Comparison of ENCODE assay signal across 16 cellular contexts in genomic region chr2:241110089-241110606, GRCh38. TPM values are rescaled to one million over a fixed set of nuclear protein-coding genes. Genes with fewer than 3 reads are reported as not detected.
DNase-seq lines count a peak whose midpoint lies in the region; ATAC-seq and TF ChIP-seq lines count a peak whose summit lies in the region.
"Had no signal": no experiment of that assay in that cellular context is flagged by ENCODE, and none has a peak within 500 bp of the region (broad histone marks: within the 10 kb centered on the region; RNA-seq: fewer than 3 reads in every experiment).

No MANE protein-coding gene starts in this region.

- H3K4me3 ChIP-seq in BLaER1 treated with 17β-estradiol and CSF1 and Interleukin-3, amounts not matched to agents 10 nM and 100 nM: no peak overlapping the region
- peak overlapping the region; percentile 52 for H3K4me3 ChIP-seq in GM12865 (ENCODE audit: low read depth, low read length)
- peak overlapping the region; percentile 4 for H3K4me3 ChIP-seq in OCI-LY1 (ENCODE audit: low read depth, low read length, poor library complexity, severe bottlenecking)
- H3K4me3 ChIP-seq: hepatocyte, prostate gland had no signal

- H3K9me3 ChIP-seq in BLaER1 treated with 17β-estradiol and CSF1 and Interleukin-3, amounts not matched to agents 10 nM and 100 nM (replicated peaks in 1 of 11): no peaks in the 10 kb centered on the region
- H3K9me3 ChIP-seq in OCI-LY1 (ENCODE audit: low read length): no peaks in the 10 kb centered on the region
- H3K9me3 ChIP-seq: prostate gland had no signal

- no peaks in the 10 kb centered on the region for H3K27me3 ChIP-seq in BLaER1 treated with 17β-estradiol and CSF1 and Interleukin-3, amounts not matched to agents 10 nM and 100 nM
- H3K27me3 ChIP-seq in OCI-LY1 (ENCODE audit: insufficient read depth, low read length): no peaks in the 10 kb centered on the region
- H3K27me3 ChIP-seq: hepatocyte had no signal

- no peak for DNase-seq in GM12865 (ENCODE audit: low read depth)
- DNase-seq in endothelial cell (ENCODE audit: low spot score): no peak
- no peak for DNase-seq in COLO829 (ENCODE audit: low spot score)
- DNase-seq: anterior cingulate cortex; C1 segment of cervical spinal cord; cortex of kidney; NCI-H2081 treated with DMSO at 0.1 percent for 48 hours; NCI-H774; stimulated activated CD4-positive, alpha-beta T cell treated with anti-CD3 and anti-CD28 coated beads, Interleukin-1b, Interleukin-23, amount 100 ng/mL, for 48 hours had no signal

- no peaks in the 10 kb centered on the region for H3K9me2 ChIP-seq in OCI-LY1 (ENCODE audit: low read depth, low read length)

- peaks cover 4% of the 10 kb centered on the region; the same call in 1 of the 2 replicates for H3F3A ChIP-seq in OCI-LY1 (ENCODE audit: insufficient read depth, low read length)

- H3K4me2 ChIP-seq in BLaER1 treated with 17β-estradiol and CSF1 and Interleukin-3, amounts not matched to agents 10 nM and 100 nM: peak overlapping the region; percentile 12 to 70 (median 59); a peak in 20 of 22 replicates
- peak overlapping the region; percentile 38 for H3K4me2 ChIP-seq in OCI-LY1 (ENCODE audit: low read length)
- H3K4me2 ChIP-seq: hepatocyte had no signal

- H3K4me1 ChIP-seq in BLaER1 treated with 17β-estradiol and CSF1 and Interleukin-3, amounts not matched to agents 10 nM and 100 nM: peaks cover 25 to 71% (median 51%) of the 10 kb centered on the region in 10 experiments
- H3K4me1 ChIP-seq in OCI-LY1 (ENCODE audit: insufficient read depth, low read length, severe bottlenecking): peaks cover 55% of the 10 kb centered on the region
- H3K4me1 ChIP-seq: prostate gland had no signal

- H4K20me1 ChIP-seq in BLaER1 treated with 17β-estradiol and CSF1 and Interleukin-3, amounts not matched to agents 10 nM and 100 nM: peaks cover 0 to 7% (median 0%) of the 10 kb centered on the region in 11 experiments; a peak in 1 of 22 replicates
- no peaks in the 10 kb centered on the region for H4K20me1 ChIP-seq in OCI-LY1 (ENCODE audit: insufficient read depth, low read length)

- H3K27ac Mint-ChIP-seq in endothelial cell (ENCODE audit: unreplicated experiment): peak overlapping the region; percentile 95
- H3K27ac Mint-ChIP-seq: type B pancreatic cell had no signal

- TF ChIP-seq POLR2A in GM18505 (IDR thresholded peaks at IDR 0.05; ENCODE audit: borderline replicate concordance, extremely low read depth, insufficient read depth, insufficient read length): no peak

- peaks cover 29% of the 10 kb centered on the region for H3K36me3 Mint-ChIP-seq in endothelial cell (ENCODE audit: low read depth, unreplicated experiment)

- no peak for ATAC-seq in GM18505 (IDR thresholded peaks at IDR 0.05; ENCODE audit: unreplicated experiment)
- no peak for ATAC-seq in GM18870 (IDR thresholded peaks at IDR 0.05; ENCODE audit: unreplicated experiment)

- H3K27me3 Mint-ChIP-seq in endothelial cell (ENCODE audit: unreplicated experiment): peaks cover 6% of the 10 kb centered on the region
- H3K27me3 Mint-ChIP-seq: type B pancreatic cell had no signal

- no peaks in the 10 kb centered on the region for H3K9me3 Mint-ChIP-seq in endothelial cell (ENCODE audit: unreplicated experiment)
- H3K9me3 Mint-ChIP-seq: type B pancreatic cell had no signal

- H3K4me1 Mint-ChIP-seq in endothelial cell (ENCODE audit: unreplicated experiment): peaks cover 53% of the 10 kb centered on the region

- TF ChIP-seq CTCF in GM12865 (IDR thresholded peaks at IDR 0.05; ENCODE audit: insufficient read depth, low read depth, low read length, missing control alignments) (no peak), OCI-LY1 (IDR thresholded peaks at IDR 0.05; ENCODE audit: low read length) (no peak), endothelial cell (IDR thresholded peaks at IDR 0.05; ENCODE audit: unreplicated experiment) (no peak)

- H3K36me3 ChIP-seq in BLaER1 treated with 17β-estradiol and CSF1 and Interleukin-3, amounts not matched to agents 10 nM and 100 nM: peaks cover 8 to 65% (median 44%) of the 10 kb centered on the region in 11 experiments; a peak in 20 of 22 replicates
- peaks cover 38% of the 10 kb centered on the region for H3K36me3 ChIP-seq in OCI-LY1 (ENCODE audit: insufficient read depth, low read length)
- H3K36me3 ChIP-seq: prostate gland had no signal

- no peak overlapping the region for H2AFZ ChIP-seq in OCI-LY1 (ENCODE audit: low read length)
- H2AFZ ChIP-seq: hepatocyte had no signal

- H3K9ac ChIP-seq in BLaER1 treated with 17β-estradiol and CSF1 and Interleukin-3, amounts not matched to agents 10 nM and 100 nM: peak overlapping the region in 2 of 11 experiments; percentile 13 to 25; a peak in 2 of 22 replicates
- H3K9ac ChIP-seq in OCI-LY1 (ENCODE audit: low read length): peak overlapping the region; percentile 42; the same call in 1 of the 2 replicates

- peak overlapping the region; percentile 35 for H3K4me3 Mint-ChIP-seq in endothelial cell (ENCODE audit: unreplicated experiment)
- H3K4me3 Mint-ChIP-seq: type B pancreatic cell had no signal

- peak overlapping the region in 5 of 11 experiments; percentile 7 to 38 (median 22); a peak in 5 of 22 replicates for H3K27ac ChIP-seq in BLaER1 treated with 17β-estradiol and CSF1 and Interleukin-3, amounts not matched to agents 10 nM and 100 nM
- peak overlapping the region; percentile 88 for H3K27ac ChIP-seq in OCI-LY1 (ENCODE audit: low read depth, low read length, poor library complexity, severe bottlenecking)
- H3K27ac ChIP-seq: hepatocyte, prostate gland had no signal

- H3K79me2 ChIP-seq in OCI-LY1 (ENCODE audit: insufficient read depth, low read length): no peaks in the 10 kb centered on the region
- H3K79me2 ChIP-seq: hepatocyte had no signal

RNA-seq across cellular contexts. Expression of gene MTERF4, which starts 8.1 kb away (rescaled TPM):
- total RNA-seq in endothelial cell (ENCODE audit: unreplicated experiment): 82.4 TPM

RNA-seq across cellular contexts. Expression of gene PASK, which starts 39.1 kb away (rescaled TPM):
- 39.7 TPM for total RNA-seq in endothelial cell (ENCODE audit: unreplicated experiment)

RNA-seq across cellular contexts. Expression of gene PPP1R7, which starts 40.1 kb away (rescaled TPM):
- 61.6 TPM for total RNA-seq in endothelial cell (ENCODE audit: unreplicated experiment)

Comparison
In these comparisons a context has a peak if more than half of its experiments do, and no peak if none do; other contexts are left out.
1. H3K4me3 ChIP-seq: peak in GM12865 (single experiment) and OCI-LY1 (single experiment); none in BLaER1 treated with 17β-estradiol and CSF1 and Interleukin-3, amounts not matched to agents 10 nM and 100 nM (0 of 10).